ENCODE assay signal across 8 cellular contexts in genomic region chr22:46296257-46297150, GRCh38. TPM values are rescaled to one million over a fixed set of nuclear protein-coding genes. Genes with fewer than 3 reads are reported as not detected.
DNase-seq lines count a peak whose midpoint lies in the region; ATAC-seq and TF ChIP-seq lines count a peak whose summit lies in the region.

TSS of gene GTSE1 (plus strand) at chr22:46296870. CDS start at chr22:46297401, 531 bp downstream.

- H2AFZ ChIP-seq in GM23248, result peak within 1 kb of the TSS; percentile 83

- peaks cover 55% of the 10 kb centered on the region for H3K4me1 ChIP-seq in DOHH2 (ENCODE audit: control insufficient read depth, low read length)
- H3K4me1 ChIP-seq in GM23248 (ENCODE audit: insufficient read depth), result peaks cover 18% of the 10 kb centered on the region
- peaks cover 8 to 15% of the 10 kb centered on the region in 2 donors for H3K4me1 ChIP-seq in naive thymus-derived CD4-positive, alpha-beta T cell (ENCODE audit: control insufficient read depth in 2 of 2, insufficient read depth in 2 of 2, low read length in 2 of 2)

- CTCF ChIA-PET in naive thymus-derived CD4-positive, alpha-beta T cell (lab: Charles Lee), result interaction anchor here (0.7 to 2.6 kb wide), 6 partner anchors 46 to 290 kb away, joined by 3 to 12 read pairs (median 3); partner anchors contain the start of gene CDPF1

- H3K79me2 ChIP-seq in DOHH2 (ENCODE audit: control insufficient read depth, low read length) (peaks cover 56% of the 10 kb centered on the region), GM23248 (ENCODE audit: insufficient read depth) (peaks cover 45% of the 10 kb centered on the region)

- H3F3A ChIP-seq in DOHH2 (ENCODE audit: control insufficient read depth, insufficient read depth) (peaks cover 6% of the 10 kb centered on the region), GM23248 (ENCODE audit: insufficient read depth) (peaks cover 11% of the 10 kb centered on the region; the same call in 1 of the 2 replicates)

- H3K9me3 Mint-ChIP-seq in naive thymus-derived CD4-positive, alpha-beta T cell, result peaks cover 0 to 5% (median 0%) of the 10 kb centered on the region in 11 donors
- H3K9me3 Mint-ChIP-seq in stimulated activated naive B cell treated with anti-CD40 and anti-IgM and Interleukin-4, amounts not matched to agents 10 μg/mL and 1 μg/mL and 100 μg/mL, for 72 hours, result peaks cover 4 to 5% of the 10 kb centered on the region in 2 donors

- H4K20me1 ChIP-seq in DOHH2 (ENCODE audit: control insufficient read depth, insufficient read depth, low read depth, low read length) (no peaks in the 10 kb centered on the region), GM23248 (ENCODE audit: insufficient read depth) (no peaks in the 10 kb centered on the region)

- H3K4me1 Mint-ChIP-seq in naive thymus-derived CD4-positive, alpha-beta T cell, result peaks cover 14 to 60% (median 27%) of the 10 kb centered on the region in 7 donors
- peaks cover 36 to 44% of the 10 kb centered on the region in 2 donors for H3K4me1 Mint-ChIP-seq in stimulated activated naive B cell treated with anti-CD40 and anti-IgM and Interleukin-4, amounts not matched to agents 10 μg/mL and 1 μg/mL and 100 μg/mL, for 72 hours

- H3K27me3 Mint-ChIP-seq in naive thymus-derived CD4-positive, alpha-beta T cell, result peaks cover 0 to 11% (median 9%) of the 10 kb centered on the region in 5 donors
- H3K27me3 Mint-ChIP-seq in stimulated activated naive B cell treated with anti-CD40 and anti-IgM and Interleukin-4, amounts not matched to agents 10 μg/mL and 1 μg/mL and 100 μg/mL, for 72 hours, result peaks cover 0 to 6% of the 10 kb centered on the region in 2 donors

- peaks cover 4 to 28% (median 5%) of the 10 kb centered on the region in 5 donors for H3K36me3 Mint-ChIP-seq in naive thymus-derived CD4-positive, alpha-beta T cell
- H3K36me3 Mint-ChIP-seq in stimulated activated naive B cell treated with anti-CD40 and anti-IgM and Interleukin-4, amounts not matched to agents 10 μg/mL and 1 μg/mL and 100 μg/mL, for 72 hours, result peaks cover 11 to 18% of the 10 kb centered on the region in 2 donors

- TF ChIP-seq CTCF in DOHH2 (IDR thresholded peaks at IDR 0.05; ENCODE audit: low read depth, low read length, poor library complexity, severe bottlenecking), result peak; percentile 29

- POLR2A ChIA-PET in naive thymus-derived CD4-positive, alpha-beta T cell (lab: Charles Lee), result interaction anchor here (0.9 to 2.0 kb wide), 8 partner anchors 9 to 149 kb away, joined by 3 to 19 read pairs (median 5); partner anchors contain the start of genes CDPF1, PPARA and TRMU

- H3K4me3 ChIP-seq in DOHH2 (ENCODE audit: low read length) (peak within 1 kb of the TSS; percentile 96), GM23248 (peak within 1 kb of the TSS; percentile 68)
- H3K4me3 ChIP-seq in naive thymus-derived CD4-positive, alpha-beta T cell (ENCODE audit: low read length), result peak within 1 kb of the TSS; percentile 72

- 2% methylated on average over 76 of the region's 76 CpGs for WGBS in GM23248 (ENCODE audit: low coverage in 1 of 2, low lambda C conversion rate in 2 of 2, missing lambda C conversion rate in 2 of 2), 2 experiments

- H3K9me2 ChIP-seq in DOHH2 (replicated peaks; ENCODE audit: control insufficient read depth, low read length) (no peaks in the 10 kb centered on the region), GM23248 (ENCODE audit: insufficient read depth) (no peaks in the 10 kb centered on the region)

- peak within 1 kb of the TSS; percentile 91 to 99 (median 97) for H3K27ac Mint-ChIP-seq in naive thymus-derived CD4-positive, alpha-beta T cell
- peak within 1 kb of the TSS; percentile 99 for H3K27ac Mint-ChIP-seq in stimulated activated naive B cell treated with anti-CD40 and anti-IgM and Interleukin-4, amounts not matched to agents 10 μg/mL and 1 μg/mL and 100 μg/mL, for 72 hours

- peak within 1 kb of the TSS; percentile 77 for H3K9ac ChIP-seq in GM23248

- in situ Hi-C loops in GM23248 (cut with MboI), result no loop called here

- peak within 1 kb of the TSS; percentile 87 to 97 (median 91) for H3K4me3 Mint-ChIP-seq in naive thymus-derived CD4-positive, alpha-beta T cell
- peak within 1 kb of the TSS; percentile 93 for H3K4me3 Mint-ChIP-seq in stimulated activated naive B cell treated with anti-CD40 and anti-IgM and Interleukin-4, amounts not matched to agents 10 μg/mL and 1 μg/mL and 100 μg/mL, for 72 hours

- intact Hi-C loops in naive thymus-derived CD4-positive, alpha-beta T cell (cut with micrococcal nuclease), result loop anchor here (1.0 to 5.0 kb wide), 11 partner anchors 29 to 1029 kb away; partner anchors contain the start of genes CDPF1 (in 2 of the 2), PPARA (in 2 of the 2) and TRMU (in 1 of the 2)

- H3K9me3 ChIP-seq in DOHH2 (ENCODE audit: control insufficient read depth, insufficient read depth, low read length) (no peaks in the 10 kb centered on the region), GM23248 (ENCODE audit: low read depth) (no peaks in the 10 kb centered on the region)
- no peaks in the 10 kb centered on the region for H3K9me3 ChIP-seq in naive thymus-derived CD4-positive, alpha-beta T cell (ENCODE audit: control insufficient read depth in 2 of 3, low read length in 3 of 3)

- peak within 1 kb of the TSS; percentile 75 for H3K27ac ChIP-seq in DOHH2 (ENCODE audit: low read depth, low read length)
- H3K27ac ChIP-seq in GM23248, result peak within 1 kb of the TSS; percentile 67
- peak within 1 kb of the TSS; percentile 77 for H3K27ac ChIP-seq in naive thymus-derived CD4-positive, alpha-beta T cell (ENCODE audit: low read depth, low read length)

- DNase-seq in GM23248 (peak; percentile 99), Kasumi-1 (lab: John Stamatoyannopoulos, UW) (peak; percentile 96), RPMI7951 (ENCODE audit: low read depth) (peak; percentile 96), fibroblast of gingiva (ENCODE audit: low read depth) (peak; percentile 95)
- peak; percentile 92 to 96 for DNase-seq in activated T-helper 1 cell treated with anti-CD3 and anti-CD28 coated beads, Interleukin-2, amount 50 U/mL, for 16 hours (ENCODE audit: low read depth in 1 of 2, low spot score in 1 of 2)
- peak; percentile 90 to 97 (median 96) for DNase-seq in naive thymus-derived CD4-positive, alpha-beta T cell
- peak; percentile 97 for DNase-seq in stimulated activated naive B cell treated with anti-CD40 and anti-IgM and Interleukin-4, amounts not matched to agents 10 μg/mL and 1 μg/mL and 100 μg/mL, for 72 hours

- H3K27me3 ChIP-seq in DOHH2 (ENCODE audit: control insufficient read depth, low read length), result no peaks in the 10 kb centered on the region
- no peaks in the 10 kb centered on the region for H3K27me3 ChIP-seq in GM23248 (replicated peaks; ENCODE audit: insufficient read depth)
- no peaks in the 10 kb centered on the region for H3K27me3 ChIP-seq in naive thymus-derived CD4-positive, alpha-beta T cell (ENCODE audit: control insufficient read depth in 2 of 2, insufficient read depth in 2 of 2, low read length in 2 of 2)

- peak; percentile 99 for ATAC-seq in naive thymus-derived CD4-positive, alpha-beta T cell
- ATAC-seq in stimulated activated naive B cell treated with anti-CD40 and anti-IgM and Interleukin-4, amounts not matched to agents 10 μg/mL and 1 μg/mL and 100 μg/mL, for 72 hours (replicated peaks), result peak; percentile 97

- H3K36me3 ChIP-seq in DOHH2 (ENCODE audit: control insufficient read depth, low read length) (peaks cover 41% of the 10 kb centered on the region), GM23248 (ENCODE audit: low read depth) (peaks cover 7% of the 10 kb centered on the region; the same call in 1 of the 2 replicates)
- H3K36me3 ChIP-seq in naive thymus-derived CD4-positive, alpha-beta T cell (ENCODE audit: control insufficient read depth in 2 of 3, insufficient read depth in 3 of 3, low read length in 3 of 3), result no peaks in the 10 kb centered on the region

- peak within 1 kb of the TSS; percentile 97 for H3K4me2 ChIP-seq in DOHH2 (ENCODE audit: low read length)
- peak within 1 kb of the TSS; percentile 96 for H3K4me2 ChIP-seq in GM23248 (ENCODE audit: unreplicated experiment)

RNA-seq across cellular contexts. Expression of gene GTSE1, which starts in this region (rescaled TPM):
- total RNA-seq in GM23248 (2014; rRNA removed; shearing (Covaris generic)), result 4.6 and 6.1 TPM in 2 replicates
- polyA plus RNA-seq in GM23248 (2016; fragmentation: Nextera tagmentation; extraction: Ambion mirVana), result 8.0 and 8.6 TPM in 2 replicates
- total RNA-seq in RPMI7951 (2014; rRNA removed; shearing (Covaris generic)), result 21.5 and 23.2 TPM in 2 replicates
- 10 to 100 TPM in 1 of 5 experiments, under 1 TPM in 2, not detected in 2; 0.30 to 55.5 (median 0.61) TPM for total RNA-seq in naive thymus-derived CD4-positive, alpha-beta T cell
- not detected for polyA plus RNA-seq in naive thymus-derived CD4-positive, alpha-beta T cell

Comparison
In these comparisons a context has a peak if more than half of its experiments do, and no peak if none do; other contexts are left out.
1. Peak in every context shown above with its lines: DNase-seq, ATAC-seq, H3K4me3 ChIP-seq and H3K27ac ChIP-seq.